Comparison of ENCODE assay signal across 17 cellular contexts in genomic region chr7:2718703-2718965, GRCh38. TPM values are rescaled to one million over a fixed set of nuclear protein-coding genes. Genes with fewer than 3 reads are reported as not detected.
DNase-seq lines count a peak whose midpoint lies in the region; ATAC-seq and TF ChIP-seq lines count a peak whose summit lies in the region.
"Had no signal": no experiment of that assay in that cellular context is flagged by ENCODE, and none has a peak within 500 bp of the region (broad histone marks: within the 10 kb centered on the region; RNA-seq: fewer than 3 reads in every experiment).

No MANE protein-coding gene starts in this region.

- H3K27me3 Mint-ChIP-seq in CD4-positive, alpha-beta T cell = no peaks in the 10 kb centered on the region
- H3K27me3 Mint-ChIP-seq in brain = no peaks in the 10 kb centered on the region

- peak overlapping the region in 6 of 11 experiments; percentile 65 to 83 (median 76); a peak in 10 of 22 replicates for H3K27ac ChIP-seq in BLaER1 treated with 17β-estradiol and CSF1 and Interleukin-3, amounts not matched to agents 10 nM and 100 nM
- no peak overlapping the region for H3K27ac ChIP-seq in CD4-positive, alpha-beta T cell (ENCODE audit: low read depth, low read length)
- no peak overlapping the region for H3K27ac ChIP-seq in trophoblast cell (ENCODE audit: low read depth, low read length)
- H3K27ac ChIP-seq: skin epidermis, upper lobe of left lung had no signal

- ATAC-seq in CD4-positive, alpha-beta T cell (ENCODE audit: poor library complexity) = no peak
- no peak for ATAC-seq in activated CD4-positive, CD25-positive, alpha-beta regulatory T cell treated with anti-CD3 and anti-CD28 coated beads, Interleukin-2, amount 50 U/mL, for 24 hours
- ATAC-seq: Panc1 had no signal

- H3K36me3 Mint-ChIP-seq in CD4-positive, alpha-beta T cell (ENCODE audit: low read depth) = no peaks in the 10 kb centered on the region
- H3K36me3 Mint-ChIP-seq in brain = peaks cover 52% of the 10 kb centered on the region
- H3K36me3 Mint-ChIP-seq: natural killer cell had no signal

- peak overlapping the region; percentile 3 for H3K18ac ChIP-seq in trophoblast cell (ENCODE audit: low read length)

- H3K4me1 ChIP-seq in BLaER1 treated with 17β-estradiol and CSF1 and Interleukin-3, amounts not matched to agents 10 nM and 100 nM = peaks cover 68 to 100% (median 100%) of the 10 kb centered on the region in 10 experiments
- H3K4me1 ChIP-seq in trophoblast cell (ENCODE audit: control insufficient read depth in 1 of 2, insufficient read depth in 2 of 2, low read length in 2 of 2) = peaks cover 12 to 15% of the 10 kb centered on the region in 2 experiments

- no peaks in the 10 kb centered on the region for H3K9me3 Mint-ChIP-seq in CD4-positive, alpha-beta T cell
- no peaks in the 10 kb centered on the region for H3K9me3 Mint-ChIP-seq in brain
- H3K9me3 Mint-ChIP-seq: natural killer cell had no signal

- H3K4ac ChIP-seq in trophoblast cell (ENCODE audit: low read depth, low read length) = no peak overlapping the region

- no peak overlapping the region for H4K12ac ChIP-seq in trophoblast cell (ENCODE audit: low read depth, low read length)

- H3K79me2 ChIP-seq in trophoblast cell (ENCODE audit: control insufficient read depth, insufficient read depth, low read length, poor library complexity) = no peaks in the 10 kb centered on the region

- peaks cover 0 to 72% (median 0%) of the 10 kb centered on the region in 11 experiments; a peak in 5 of 22 replicates for H4K20me1 ChIP-seq in BLaER1 treated with 17β-estradiol and CSF1 and Interleukin-3, amounts not matched to agents 10 nM and 100 nM

- H4K91ac ChIP-seq in trophoblast cell (ENCODE audit: low read depth, low read length) = no peak overlapping the region

- POLR2A ChIA-PET in CD4-positive, alpha-beta T cell (lab: Charles Lee) = interaction anchor here (1.2 to 2.3 kb wide), 2 partner anchors 9 to 20 kb away, joined by 6 to 12 read pairs; no protein-coding TSS in a partner anchor

- no peak overlapping the region for H2AFZ ChIP-seq in trophoblast cell (ENCODE audit: insufficient read depth, low read length, poor library complexity)

- no peak overlapping the region for H3K14ac ChIP-seq in trophoblast cell (ENCODE audit: low read length)

- CTCF ChIA-PET in CD4-positive, alpha-beta T cell (lab: Charles Lee) = interaction anchor here (0.7 to 2.0 kb wide), 11 partner anchors 9 to 997 kb away, joined by 3 to 24 read pairs (median 3); no protein-coding TSS in a partner anchor

- H3K36me3 ChIP-seq in BLaER1 treated with 17β-estradiol and CSF1 and Interleukin-3, amounts not matched to agents 10 nM and 100 nM = peaks cover 0 to 8% (median 0%) of the 10 kb centered on the region in 11 experiments; a peak in 1 of 22 replicates
- H3K36me3 ChIP-seq in trophoblast cell (ENCODE audit: control insufficient read depth in 1 of 2, insufficient read depth in 2 of 2, low read length in 2 of 2) = peaks cover 74 to 75% of the 10 kb centered on the region in 2 experiments

- H3K23ac ChIP-seq in trophoblast cell (ENCODE audit: low read length) = no peak overlapping the region

- H3K9me3 ChIP-seq in BLaER1 treated with 17β-estradiol and CSF1 and Interleukin-3, amounts not matched to agents 10 nM and 100 nM (replicated peaks in 1 of 11) = 0 out of 22 replicates have a peak, but pooled peaks cover 0 to 4% (median 0%) of the 10 kb centered on the region in 11 experiments
- H3K9me3 ChIP-seq in CD4-positive, alpha-beta T cell (ENCODE audit: control insufficient read depth, low read length) = no peaks in the 10 kb centered on the region
- no peaks in the 10 kb centered on the region for H3K9me3 ChIP-seq in trophoblast cell (ENCODE audit: insufficient read depth, low read depth, low read length)
- H3K9me3 ChIP-seq: upper lobe of left lung had no signal

- no peaks in the 10 kb centered on the region for H3K79me1 ChIP-seq in trophoblast cell (ENCODE audit: low read length)

- H3K4me3 ChIP-seq in BLaER1 treated with 17β-estradiol and CSF1 and Interleukin-3, amounts not matched to agents 10 nM and 100 nM = no peak overlapping the region; a peak in 1 of 20 replicates
- no peak overlapping the region for H3K4me3 ChIP-seq in trophoblast cell (ENCODE audit: low read depth, low read length)
- H3K4me3 ChIP-seq: skin epidermis, upper lobe of left lung had no signal

- no peak overlapping the region for H2BK120ac ChIP-seq in trophoblast cell (ENCODE audit: insufficient read depth, low read length, poor library complexity)

- H3K4me3 Mint-ChIP-seq in CD4-positive, alpha-beta T cell = no peak overlapping the region
- H3K4me3 Mint-ChIP-seq in brain = no peak overlapping the region
- H3K4me3 Mint-ChIP-seq: natural killer cell had no signal

- no peak overlapping the region for H2BK12ac ChIP-seq in trophoblast cell (ENCODE audit: low read length)

- H3K27me3 ChIP-seq in BLaER1 treated with 17β-estradiol and CSF1 and Interleukin-3, amounts not matched to agents 10 nM and 100 nM = peaks cover 0 to 52% (median 0%) of the 10 kb centered on the region in 11 experiments; a peak in 6 of 22 replicates
- H3K27me3 ChIP-seq in CD4-positive, alpha-beta T cell (ENCODE audit: control insufficient read depth, insufficient read depth, low read length) = no peaks in the 10 kb centered on the region
- H3K27me3 ChIP-seq in trophoblast cell (ENCODE audit: insufficient read depth, low read length) = no peaks in the 10 kb centered on the region
- H3K27me3 ChIP-seq: brain microvascular endothelial cell, upper lobe of left lung had no signal

- WGBS in trophoblast cell (ENCODE audit: extremely low coverage, insufficient coverage, insufficient read length) = no CpG with 5 or more reads among the region's 10 CpGs

- H3K27ac Mint-ChIP-seq in CD4-positive, alpha-beta T cell = peak overlapping the region; percentile 67
- peak overlapping the region in 3 of 5 experiments; percentile 11 to 88 (median 55) for H3K27ac Mint-ChIP-seq in brain

- no peak overlapping the region for H4K8ac ChIP-seq in trophoblast cell (ENCODE audit: low read depth, low read length)

- intact Hi-C loops in CD4-positive, alpha-beta T cell (cut with DNase I, micrococcal nuclease) = loop anchor here in 1 of 2 experiments (10.0 kb wide), 1 partner anchor 154 kb away; no protein-coding TSS in a partner anchor

- no peak overlapping the region for H2AK5ac ChIP-seq in trophoblast cell (ENCODE audit: low read length)

- peaks cover 63% of the 10 kb centered on the region for H3K4me1 Mint-ChIP-seq in CD4-positive, alpha-beta T cell (ENCODE audit: low read depth)
- peaks cover 51% of the 10 kb centered on the region for H3K4me1 Mint-ChIP-seq in brain

- H3K4me2 ChIP-seq in BLaER1 treated with 17β-estradiol and CSF1 and Interleukin-3, amounts not matched to agents 10 nM and 100 nM = peak overlapping the region; percentile 85 to 98 (median 93)
- no peak overlapping the region for H3K4me2 ChIP-seq in trophoblast cell (ENCODE audit: low read length)

- peak overlapping the region in 6 of 11 experiments; percentile 52 to 78 (median 62); a peak in 9 of 22 replicates for H3K9ac ChIP-seq in BLaER1 treated with 17β-estradiol and CSF1 and Interleukin-3, amounts not matched to agents 10 nM and 100 nM
- H3K9ac ChIP-seq in trophoblast cell (ENCODE audit: low read length) = no peak overlapping the region

- no peak for TF ChIP-seq CTCF in CD4-positive, alpha-beta T cell (IDR thresholded peaks at IDR 0.05)
- no peak for TF ChIP-seq CTCF in brain (conservative IDR thresholded peaks at IDR 0.05)

- no peak overlapping the region for H2BK5ac ChIP-seq in trophoblast cell (ENCODE audit: low read depth, low read length, poor library complexity)

- no peak for DNase-seq in CD4-positive, alpha-beta T cell
- DNase-seq in trophoblast cell = no peak
- no peak for DNase-seq in GOT3 (lab: John Stamatoyannopoulos, UW)
- DNase-seq in NCI-H1436 (lab: John Stamatoyannopoulos, UW) = no peak
- DNase-seq: brain microvascular endothelial cell, IMR-90, kidney, NCI-H2029 treated with DMSO at 0.1 percent for 48 hours, NCI-H2227 treated with DMSO at 0.1 percent for 48 hours, upper lobe of left lung had no signal

RNA-seq across cellular contexts. Expression of gene AMZ1, which starts 30.6 kb away (rescaled TPM):
- under 1 TPM; 0.25 to 0.36 TPM for total RNA-seq in CD4-positive, alpha-beta T cell
- 2.4 TPM for polyA plus RNA-seq in brain (ENCODE audit: insufficient read depth, low read depth, low replicate concordance)
- polyA plus RNA-seq in trophoblast cell (2013) = 0.41 and 0.64 TPM in 2 replicates
- total RNA-seq: H4 had no signal

Comparison
In these comparisons a context has a peak if more than half of its experiments do, and no peak if none do; other contexts are left out.
1. H3K27ac ChIP-seq: peak in BLaER1 treated with 17β-estradiol and CSF1 and Interleukin-3, amounts not matched to agents 10 nM and 100 nM (6 of 11); none in CD4-positive, alpha-beta T cell (single experiment) and trophoblast cell (single experiment).